In genomic region chr6:16273266-16273665, GRCh38 we compare ENCODE assay signal across 1 cellular context.
TF ChIP-seq lines count a peak whose summit lies in the region.

No MANE protein-coding gene starts in this region.

TF ChIP-seq in IMR-90, 13 proteins besides CTCF, POLR2A, EP300 and RAD21 (continued from another document):
- no peak for TF ChIP-seq ELK1 (IDR thresholded peaks at IDR 0.05; ENCODE audit: borderline replicate concordance, low read depth, low read length)
- TF ChIP-seq SMC3 (IDR thresholded peaks at IDR 0.05; ENCODE audit: low read depth, low read length), result no peak
- TF ChIP-seq USF2 (IDR thresholded peaks at IDR 0.05; ENCODE audit: low read depth, low read length), result no peak
- TF ChIP-seq MAFK (IDR thresholded peaks at IDR 0.05; ENCODE audit: low read depth, low read length), result no peak
